In genomic region chr20:24064915-24065314, GRCh38 we compare ENCODE assay signal across 29 cellular contexts.
"Had no signal": no experiment of that assay in that cellular context is flagged by ENCODE, and none has a peak within 500 bp of the region (broad histone marks: within the 10 kb centered on the region; RNA-seq: fewer than 3 reads in every experiment).

No MANE protein-coding gene starts in this region.

- DNase-seq: stimulated activated CD4-positive, alpha-beta T cell treated with anti-CD3 and anti-CD28 coated beads, Interleukin-2, amount 100 ng/mL, for 48 hours; stimulated activated CD4-positive, alpha-beta T cell treated with anti-CD3 and anti-CD28 coated beads, Interleukin-4, amount 100 ng/mL, for 1 hour; stimulated activated CD4-positive, alpha-beta T cell treated with anti-CD3 and anti-CD28 coated beads, Interleukin-4, amount 100 ng/mL, for 24 hours; stimulated activated CD4-positive, alpha-beta T cell treated with anti-CD3 and anti-CD28 coated beads, Interleukin-4, amount 100 ng/mL, for 4 hours; stimulated activated CD8-positive, alpha-beta memory T cell treated with anti-CD3 and anti-CD28 coated beads, Interleukin-4, amount 100 ng/mL, for 48 hours; stimulated activated naive B cell treated with anti-CD40 and anti-IgM and Interleukin-4, amounts not matched to agents 10 μg/mL and 1 μg/mL and 100 μg/mL, for 72 hours; stimulated activated naive CD4-positive, alpha-beta T cell; stimulated activated naive CD4-positive, alpha-beta T cell treated with Interleukin-2 at 50 U/mL for 16 hours; stimulated activated naive CD8-positive, alpha-beta T cell treated with anti-CD3 and anti-CD28 coated beads, Interleukin-15, amount 100 ng/mL, for 72 hours; stimulated activated naive CD8-positive, alpha-beta T cell treated with anti-CD3 and anti-CD28 coated beads, Interleukin-15, Interleukin-2, amounts not matched to agents 100 U/mL and 50 U/mL, for 24 hours; stomach; substantia nigra; testis; thyroid gland; tibial artery; transverse colon; trophoblast cell; upper lobe of left lung; upper lobe of right lung; uterus had no signal

- H3K27me3 Mint-ChIP-seq: stimulated activated memory B cell treated with anti-CD40 and anti-IgM and Interleukin-4, amounts not matched to agents 10 μg/mL and 1 μg/mL and 100 μg/mL, for 72 hours; stimulated activated naive CD8-positive, alpha-beta T cell treated with anti-CD3 and anti-CD28 coated beads, Interleukin-15, amount 100 ng/mL, for 72 hours; stimulated activated naive CD8-positive, alpha-beta T cell treated with anti-CD3 and anti-CD28 coated beads, Interleukin-15, Interleukin-2, amounts not matched to agents 100 ng/mL and 50 ng/mL, for 24 hours had no signal

- H3K4me3 Mint-ChIP-seq: stimulated activated effector memory CD8-positive, alpha-beta T cell treated with anti-CD3 and anti-CD28 coated beads, Interleukin-12 subunit alpha, Interleukin-12 subunit beta, amount 100 ng/mL, for 72 hours; stimulated activated memory B cell treated with anti-CD40 and anti-IgM and Interleukin-4, amounts not matched to agents 10 μg/mL and 1 μg/mL and 100 μg/mL, for 72 hours; stimulated activated naive B cell treated with anti-CD40 and anti-IgM and Interleukin-4, amounts not matched to agents 10 μg/mL and 1 μg/mL and 100 μg/mL, for 72 hours; stimulated activated naive CD8-positive, alpha-beta T cell treated with anti-CD3 and anti-CD28 coated beads, Interleukin-15, amount 100 ng/mL, for 72 hours; stimulated activated naive CD8-positive, alpha-beta T cell treated with anti-CD3 and anti-CD28 coated beads, Interleukin-15, Interleukin-2, amounts not matched to agents 100 ng/mL and 50 ng/mL, for 24 hours; type B pancreatic cell had no signal

- H3K4me3 ChIP-seq: stomach, suprapubic skin, testis, thoracic aorta, thyroid gland, tibial artery, tibial nerve, transverse colon, upper lobe of left lung, upper lobe of right lung, uterus, vagina had no signal

- FAIRE-seq: urothelium cell line had no signal

- H3K36me3 Mint-ChIP-seq: stimulated activated effector memory CD8-positive, alpha-beta T cell treated with anti-CD3 and anti-CD28 coated beads, Interleukin-12 subunit alpha, Interleukin-12 subunit beta, amount 100 ng/mL, for 72 hours; stimulated activated memory B cell treated with anti-CD40 and anti-IgM and Interleukin-4, amounts not matched to agents 10 μg/mL and 1 μg/mL and 100 μg/mL, for 72 hours; stimulated activated naive B cell treated with anti-CD40 and anti-IgM and Interleukin-4, amounts not matched to agents 10 μg/mL and 1 μg/mL and 100 μg/mL, for 72 hours; type B pancreatic cell had no signal

- H3K36me3 ChIP-seq: stomach, suprapubic skin, thoracic aorta, thyroid gland, tibial artery, tibial nerve, transverse colon, upper lobe of left lung, upper lobe of right lung, uterus, vagina had no signal

- ATAC-seq: stimulated activated effector memory CD8-positive, alpha-beta T cell treated with anti-CD3 and anti-CD28 coated beads, Interleukin-12 subunit alpha, Interleukin-12 subunit beta, amount 100 ng/mL, for 72 hours; stimulated activated memory B cell treated with anti-CD40 and anti-IgM and Interleukin-4, amounts not matched to agents 10 μg/mL and 1 μg/mL and 100 μg/mL, for 72 hours; stimulated activated naive B cell treated with anti-CD40 and anti-IgM and Interleukin-4, amounts not matched to agents 10 μg/mL and 1 μg/mL and 100 μg/mL, for 72 hours; stimulated activated naive CD8-positive, alpha-beta T cell treated with anti-CD3 and anti-CD28 coated beads, Interleukin-15, amount 100 ng/mL, for 72 hours; stimulated activated naive CD8-positive, alpha-beta T cell treated with anti-CD3 and anti-CD28 coated beads, Interleukin-15, Interleukin-2, amounts not matched to agents 100 U/mL and 50 U/mL, for 24 hours; upper lobe of right lung had no signal

- H3K4me1 ChIP-seq: stomach, suprapubic skin, testis, tibial artery, tibial nerve, transverse colon, upper lobe of right lung, uterus, vagina had no signal

- H3K9me3 ChIP-seq: suprapubic skin, testis, thoracic aorta, thyroid gland, tibial artery, transverse colon, upper lobe of left lung, upper lobe of right lung, uterus, vagina had no signal

- H3K9me3 Mint-ChIP-seq: stimulated activated effector memory CD8-positive, alpha-beta T cell treated with anti-CD3 and anti-CD28 coated beads, Interleukin-12 subunit alpha, Interleukin-12 subunit beta, amount 100 ng/mL, for 72 hours; type B pancreatic cell had no signal

- H3K27ac ChIP-seq: stomach, suprapubic skin, testis, thoracic aorta, thyroid gland, tibial artery, tibial nerve, transverse colon, upper lobe of left lung, upper lobe of right lung, uterus, vagina had no signal

- H3K27me3 ChIP-seq: suprapubic skin, testis, thyroid gland, tibial artery, tibial nerve, transverse colon, upper lobe of left lung, upper lobe of right lung, uterus, vagina had no signal

- H3K27ac Mint-ChIP-seq: stimulated activated memory B cell treated with anti-CD40 and anti-IgM and Interleukin-4, amounts not matched to agents 10 μg/mL and 1 μg/mL and 100 μg/mL, for 72 hours; stimulated activated naive B cell treated with anti-CD40 and anti-IgM and Interleukin-4, amounts not matched to agents 10 μg/mL and 1 μg/mL and 100 μg/mL, for 72 hours; stimulated activated naive CD8-positive, alpha-beta T cell treated with anti-CD3 and anti-CD28 coated beads, Interleukin-15, amount 100 ng/mL, for 72 hours; type B pancreatic cell had no signal
